In the genomic region with DNA sequence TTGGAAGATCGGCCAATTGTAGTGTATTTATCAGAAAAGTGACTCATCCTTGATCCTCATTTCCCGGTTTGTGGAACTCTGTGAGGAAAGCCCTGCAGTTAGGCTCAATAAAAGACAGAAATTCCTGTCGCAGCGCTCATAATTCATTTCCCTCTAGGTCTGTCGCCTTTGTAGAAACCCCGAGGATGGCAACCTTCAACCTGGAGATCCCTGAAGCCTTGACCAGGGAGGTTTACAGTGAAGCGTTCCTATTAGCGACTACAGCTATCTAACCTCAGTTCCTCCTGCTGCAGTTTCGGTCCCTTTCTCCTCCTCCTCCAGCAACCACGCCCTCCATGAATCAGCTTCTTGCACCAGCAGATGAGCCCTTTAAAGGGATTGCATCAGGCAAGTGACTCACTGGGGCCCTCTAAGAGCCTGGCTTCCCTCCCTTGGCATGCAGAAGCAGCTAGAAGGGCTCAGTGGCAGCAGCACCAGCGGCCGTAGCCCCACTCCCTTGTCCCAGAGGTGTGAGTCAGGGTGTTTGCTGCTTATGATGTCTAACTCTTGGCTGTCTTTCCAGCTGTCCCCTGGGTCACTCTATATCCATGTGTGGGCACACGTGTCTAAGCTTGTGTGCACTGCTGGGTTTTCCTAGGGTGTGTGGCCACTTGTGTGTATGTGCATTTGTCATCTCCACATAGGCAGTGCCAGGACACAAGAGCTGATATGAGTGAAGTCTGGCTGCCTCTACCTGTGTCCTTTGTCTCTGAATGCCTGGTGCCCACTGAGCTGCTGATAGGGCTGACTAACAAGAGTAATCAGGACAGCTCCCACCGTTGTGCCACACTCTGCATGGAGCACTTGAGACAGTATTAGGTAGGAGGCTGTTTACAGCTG, we compare ENCODE assay signal across 1 cellular context.
A peak's percentile ranks its signal among the peaks of the same experiment; 100 is the strongest.
TF ChIP-seq lines count a peak whose summit lies in the region.

No MANE protein-coding gene starts in this region.

TF ChIP-seq in HepG2, 621 proteins besides CTCF, POLR2A, EP300 and RAD21 (continued from another document and continues in another):
- TF ChIP-seq, protein P1, sequence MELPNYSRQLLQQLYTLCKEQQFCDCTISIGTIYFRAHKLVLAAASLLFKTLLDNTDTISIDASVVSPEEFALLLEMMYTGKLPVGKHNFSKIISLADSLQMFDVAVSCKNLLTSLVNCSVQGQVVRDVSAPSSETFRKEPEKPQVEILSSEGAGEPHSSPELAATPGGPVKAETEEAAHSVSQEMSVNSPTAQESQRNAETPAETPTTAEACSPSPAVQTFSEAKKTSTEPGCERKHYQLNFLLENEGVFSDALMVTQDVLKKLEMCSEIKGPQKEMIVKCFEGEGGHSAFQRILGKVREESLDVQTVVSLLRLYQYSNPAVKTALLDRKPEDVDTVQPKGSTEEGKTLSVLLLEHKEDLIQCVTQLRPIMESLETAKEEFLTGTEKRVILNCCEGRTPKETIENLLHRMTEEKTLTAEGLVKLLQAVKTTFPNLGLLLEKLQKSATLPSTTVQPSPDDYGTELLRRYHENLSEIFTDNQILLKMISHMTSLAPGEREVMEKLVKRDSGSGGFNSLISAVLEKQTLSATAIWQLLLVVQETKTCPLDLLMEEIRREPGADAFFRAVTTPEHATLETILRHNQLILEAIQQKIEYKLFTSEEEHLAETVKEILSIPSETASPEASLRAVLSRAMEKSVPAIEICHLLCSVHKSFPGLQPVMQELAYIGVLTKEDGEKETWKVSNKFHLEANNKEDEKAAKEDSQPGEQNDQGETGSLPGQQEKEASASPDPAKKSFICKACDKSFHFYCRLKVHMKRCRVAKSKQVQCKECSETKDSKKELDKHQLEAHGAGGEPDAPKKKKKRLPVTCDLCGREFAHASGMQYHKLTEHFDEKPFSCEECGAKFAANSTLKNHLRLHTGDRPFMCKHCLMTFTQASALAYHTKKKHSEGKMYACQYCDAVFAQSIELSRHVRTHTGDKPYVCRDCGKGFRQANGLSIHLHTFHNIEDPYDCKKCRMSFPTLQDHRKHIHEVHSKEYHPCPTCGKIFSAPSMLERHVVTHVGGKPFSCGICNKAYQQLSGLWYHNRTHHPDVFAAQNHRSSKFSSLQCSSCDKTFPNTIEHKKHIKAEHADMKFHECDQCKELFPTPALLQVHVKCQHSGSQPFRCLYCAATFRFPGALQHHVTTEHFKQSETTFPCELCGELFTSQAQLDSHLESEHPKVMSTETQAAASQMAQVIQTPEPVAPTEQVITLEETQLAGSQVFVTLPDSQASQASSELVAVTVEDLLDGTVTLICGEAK (IDR thresholded peaks at IDR 0.05): no peak
- TF ChIP-seq, protein P1 (CRISPR knock-in tag; IDR thresholded peaks at IDR 0.05): peak; percentile 43; the same call in 1 of the 2 replicates
- TF ChIP-seq, protein P2, sequence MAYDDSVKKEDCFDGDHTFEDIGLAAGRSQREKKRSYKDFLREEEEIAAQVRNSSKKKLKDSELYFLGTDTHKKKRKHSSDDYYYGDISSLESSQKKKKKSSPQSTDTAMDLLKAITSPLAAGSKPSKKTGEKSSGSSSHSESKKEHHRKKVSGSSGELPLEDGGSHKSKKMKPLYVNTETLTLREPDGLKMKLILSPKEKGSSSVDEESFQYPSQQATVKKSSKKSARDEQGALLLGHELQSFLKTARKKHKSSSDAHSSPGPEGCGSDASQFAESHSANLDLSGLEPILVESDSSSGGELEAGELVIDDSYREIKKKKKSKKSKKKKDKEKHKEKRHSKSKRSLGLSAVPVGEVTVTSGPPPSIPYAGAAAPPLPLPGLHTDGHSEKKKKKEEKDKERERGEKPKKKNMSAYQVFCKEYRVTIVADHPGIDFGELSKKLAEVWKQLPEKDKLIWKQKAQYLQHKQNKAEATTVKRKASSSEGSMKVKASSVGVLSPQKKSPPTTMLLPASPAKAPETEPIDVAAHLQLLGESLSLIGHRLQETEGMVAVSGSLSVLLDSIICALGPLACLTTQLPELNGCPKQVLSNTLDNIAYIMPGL (CRISPR knock-in tag; IDR thresholded peaks at IDR 0.05; ENCODE audit: borderline replicate concordance in 1 of 2, low read depth in 1 of 2): 0 out of 4 replicates have a peak, but pooled peaks of 1 of the 2 experiments have one; percentile 40
- TF ChIP-seq KDM6A (CRISPR knock-in tag; IDR thresholded peaks at IDR 0.05; ENCODE audit: low read depth): 0 out of 2 replicates have a peak, but pooled peaks have one; percentile 14
- TF ChIP-seq FOXO1 (CRISPR knock-in tag; IDR thresholded peaks at IDR 0.05): no peak; the same call in 1 of the 2 replicates
- TF ChIP-seq ZNF34 (CRISPR knock-in tag; IDR thresholded peaks at IDR 0.05; ENCODE audit: borderline replicate concordance): no peak
- no peak for TF ChIP-seq IKZF1 (IDR thresholded peaks at IDR 0.05)
- no peak for TF ChIP-seq ZKSCAN5 (CRISPR knock-in tag; IDR thresholded peaks at IDR 0.05)
- TF ChIP-seq, protein P3, sequence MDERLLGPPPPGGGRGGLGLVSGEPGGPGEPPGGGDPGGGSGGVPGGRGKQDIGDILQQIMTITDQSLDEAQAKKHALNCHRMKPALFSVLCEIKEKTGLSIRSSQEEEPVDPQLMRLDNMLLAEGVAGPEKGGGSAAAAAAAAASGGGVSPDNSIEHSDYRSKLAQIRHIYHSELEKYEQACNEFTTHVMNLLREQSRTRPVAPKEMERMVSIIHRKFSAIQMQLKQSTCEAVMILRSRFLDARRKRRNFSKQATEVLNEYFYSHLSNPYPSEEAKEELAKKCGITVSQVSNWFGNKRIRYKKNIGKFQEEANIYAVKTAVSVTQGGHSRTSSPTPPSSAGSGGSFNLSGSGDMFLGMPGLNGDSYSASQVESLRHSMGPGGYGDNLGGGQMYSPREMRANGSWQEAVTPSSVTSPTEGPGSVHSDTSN (CRISPR knock-in tag; IDR thresholded peaks at IDR 0.05): no peak
- no peak for TF ChIP-seq ZNF180 (CRISPR knock-in tag; IDR thresholded peaks at IDR 0.05; ENCODE audit: borderline replicate concordance, low read depth)
- TF ChIP-seq HNRNPH1 (optimal IDR thresholded peaks at IDR 0.05; ENCODE audit: low read depth, low read length): no peak
- 0 out of 2 replicates have a peak, but pooled peaks have one; percentile 57 for TF ChIP-seq ZNF441 (CRISPR knock-in tag; IDR thresholded peaks at IDR 0.05; ENCODE audit: borderline replicate concordance)
- no peak for TF ChIP-seq ZNF547 (CRISPR knock-in tag; IDR thresholded peaks at IDR 0.05)
- TF ChIP-seq POLR2G (IDR thresholded peaks at IDR 0.05; ENCODE audit: low read depth, low read length): peak; percentile 98
- TF ChIP-seq SRSF4 (IDR thresholded peaks at IDR 0.05; ENCODE audit: low read depth, low read length, poor library complexity, severe bottlenecking): no peak
- TF ChIP-seq ZNF549 (CRISPR knock-in tag; IDR thresholded peaks at IDR 0.05): no peak
- TF ChIP-seq, protein P4, sequence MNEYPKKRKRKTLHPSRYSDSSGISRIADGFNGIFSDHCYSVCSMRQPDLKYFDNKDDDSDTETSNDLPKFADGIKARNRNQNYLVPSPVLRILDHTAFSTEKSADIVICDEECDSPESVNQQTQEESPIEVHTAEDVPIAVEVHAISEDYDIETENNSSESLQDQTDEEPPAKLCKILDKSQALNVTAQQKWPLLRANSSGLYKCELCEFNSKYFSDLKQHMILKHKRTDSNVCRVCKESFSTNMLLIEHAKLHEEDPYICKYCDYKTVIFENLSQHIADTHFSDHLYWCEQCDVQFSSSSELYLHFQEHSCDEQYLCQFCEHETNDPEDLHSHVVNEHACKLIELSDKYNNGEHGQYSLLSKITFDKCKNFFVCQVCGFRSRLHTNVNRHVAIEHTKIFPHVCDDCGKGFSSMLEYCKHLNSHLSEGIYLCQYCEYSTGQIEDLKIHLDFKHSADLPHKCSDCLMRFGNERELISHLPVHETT (CRISPR knock-in tag; conservative IDR thresholded peaks at IDR 0.05): no peak
- TF ChIP-seq, protein P5, sequence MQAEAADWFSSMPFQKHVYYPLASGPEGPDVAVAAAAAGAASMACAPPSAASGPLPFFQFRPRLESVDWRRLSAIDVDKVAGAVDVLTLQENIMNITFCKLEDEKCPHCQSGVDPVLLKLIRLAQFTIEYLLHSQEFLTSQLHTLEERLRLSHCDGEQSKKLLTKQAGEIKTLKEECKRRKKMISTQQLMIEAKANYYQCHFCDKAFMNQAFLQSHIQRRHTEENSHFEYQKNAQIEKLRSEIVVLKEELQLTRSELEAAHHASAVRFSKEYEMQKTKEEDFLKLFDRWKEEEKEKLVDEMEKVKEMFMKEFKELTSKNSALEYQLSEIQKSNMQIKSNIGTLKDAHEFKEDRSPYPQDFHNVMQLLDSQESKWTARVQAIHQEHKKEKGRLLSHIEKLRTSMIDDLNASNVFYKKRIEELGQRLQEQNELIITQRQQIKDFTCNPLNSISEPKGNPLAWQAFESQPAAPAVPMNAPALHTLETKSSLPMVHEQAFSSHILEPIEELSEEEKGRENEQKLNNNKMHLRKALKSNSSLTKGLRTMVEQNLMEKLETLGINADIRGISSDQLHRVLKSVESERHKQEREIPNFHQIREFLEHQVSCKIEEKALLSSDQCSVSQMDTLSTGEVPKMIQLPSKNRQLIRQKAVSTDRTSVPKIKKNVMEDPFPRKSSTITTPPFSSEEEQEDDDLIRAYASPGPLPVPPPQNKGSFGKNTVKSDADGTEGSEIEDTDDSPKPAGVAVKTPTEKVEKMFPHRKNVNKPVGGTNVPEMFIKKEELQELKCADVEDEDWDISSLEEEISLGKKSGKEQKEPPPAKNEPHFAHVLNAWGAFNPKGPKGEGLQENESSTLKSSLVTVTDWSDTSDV (CRISPR knock-in tag; IDR thresholded peaks at IDR 0.05): no peak
- TF ChIP-seq, protein P6, sequence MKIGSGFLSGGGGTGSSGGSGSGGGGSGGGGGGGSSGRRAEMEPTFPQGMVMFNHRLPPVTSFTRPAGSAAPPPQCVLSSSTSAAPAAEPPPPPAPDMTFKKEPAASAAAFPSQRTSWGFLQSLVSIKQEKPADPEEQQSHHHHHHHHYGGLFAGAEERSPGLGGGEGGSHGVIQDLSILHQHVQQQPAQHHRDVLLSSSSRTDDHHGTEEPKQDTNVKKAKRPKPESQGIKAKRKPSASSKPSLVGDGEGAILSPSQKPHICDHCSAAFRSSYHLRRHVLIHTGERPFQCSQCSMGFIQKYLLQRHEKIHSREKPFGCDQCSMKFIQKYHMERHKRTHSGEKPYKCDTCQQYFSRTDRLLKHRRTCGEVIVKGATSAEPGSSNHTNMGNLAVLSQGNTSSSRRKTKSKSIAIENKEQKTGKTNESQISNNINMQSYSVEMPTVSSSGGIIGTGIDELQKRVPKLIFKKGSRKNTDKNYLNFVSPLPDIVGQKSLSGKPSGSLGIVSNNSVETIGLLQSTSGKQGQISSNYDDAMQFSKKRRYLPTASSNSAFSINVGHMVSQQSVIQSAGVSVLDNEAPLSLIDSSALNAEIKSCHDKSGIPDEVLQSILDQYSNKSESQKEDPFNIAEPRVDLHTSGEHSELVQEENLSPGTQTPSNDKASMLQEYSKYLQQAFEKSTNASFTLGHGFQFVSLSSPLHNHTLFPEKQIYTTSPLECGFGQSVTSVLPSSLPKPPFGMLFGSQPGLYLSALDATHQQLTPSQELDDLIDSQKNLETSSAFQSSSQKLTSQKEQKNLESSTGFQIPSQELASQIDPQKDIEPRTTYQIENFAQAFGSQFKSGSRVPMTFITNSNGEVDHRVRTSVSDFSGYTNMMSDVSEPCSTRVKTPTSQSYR (CRISPR knock-in tag; IDR thresholded peaks at IDR 0.05; ENCODE audit: borderline replicate concordance): 0 out of 2 replicates have a peak, but pooled peaks have one; percentile 36
- TF ChIP-seq, protein P7, sequence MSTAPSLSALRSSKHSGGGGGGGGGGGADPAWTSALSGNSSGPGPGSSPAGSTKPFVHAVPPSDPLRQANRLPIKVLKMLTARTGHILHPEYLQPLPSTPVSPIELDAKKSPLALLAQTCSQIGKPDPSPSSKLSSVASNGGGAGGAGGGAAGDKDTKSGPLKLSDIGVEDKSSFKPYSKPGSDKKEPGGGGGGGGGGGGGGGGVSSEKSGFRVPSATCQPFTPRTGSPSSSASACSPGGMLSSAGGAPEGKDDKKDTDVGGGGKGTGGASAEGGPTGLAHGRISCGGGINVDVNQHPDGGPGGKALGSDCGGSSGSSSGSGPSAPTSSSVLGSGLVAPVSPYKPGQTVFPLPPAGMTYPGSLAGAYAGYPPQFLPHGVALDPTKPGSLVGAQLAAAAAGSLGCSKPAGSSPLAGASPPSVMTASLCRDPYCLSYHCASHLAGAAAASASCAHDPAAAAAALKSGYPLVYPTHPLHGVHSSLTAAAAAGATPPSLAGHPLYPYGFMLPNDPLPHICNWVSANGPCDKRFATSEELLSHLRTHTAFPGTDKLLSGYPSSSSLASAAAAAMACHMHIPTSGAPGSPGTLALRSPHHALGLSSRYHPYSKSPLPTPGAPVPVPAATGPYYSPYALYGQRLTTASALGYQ (CRISPR knock-in tag; IDR thresholded peaks at IDR 0.05): no peak
- peak; percentile 87 for TF ChIP-seq YEATS4 (CRISPR knock-in tag; IDR thresholded peaks at IDR 0.05; ENCODE audit: borderline replicate concordance)
- no peak for TF ChIP-seq ZNF792 (CRISPR knock-in tag; IDR thresholded peaks at IDR 0.05)
